In genomic region chr16:58225965-58226602, GRCh38 we compare ENCODE assay signal across 4 cellular contexts.
TF ChIP-seq lines count a peak whose summit lies in the region.

No MANE protein-coding gene starts in this region.

TF ChIP-seq in SK-N-SH, 30 proteins besides CTCF, POLR2A, EP300 and RAD21:
- TF ChIP-seq REST (IDR thresholded peaks at IDR 0.05; ENCODE audit: low read depth, low read length) (no peak), SIN3A (IDR thresholded peaks at IDR 0.05; ENCODE audit: borderline replicate concordance, low read depth, low read length) (no peak), USF1 (IDR thresholded peaks at IDR 0.05; ENCODE audit: borderline replicate concordance, low read depth) (peak; percentile 50; the same call in 1 of the 2 replicates)
- TF ChIP-seq, protein P1, sequence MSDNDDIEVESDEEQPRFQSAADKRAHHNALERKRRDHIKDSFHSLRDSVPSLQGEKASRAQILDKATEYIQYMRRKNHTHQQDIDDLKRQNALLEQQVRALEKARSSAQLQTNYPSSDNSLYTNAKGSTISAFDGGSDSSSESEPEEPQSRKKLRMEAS (IDR thresholded peaks at IDR 0.05; ENCODE audit: low read depth): no peak
TF ChIP-seq in SK-N-SH: peak in this region for 1.

TF ChIP-seq in SK-N-SH treated with all-trans-retinoic acid at 6 μM for 48 hours, 23 proteins besides CTCF, POLR2A, EP300 and RAD21:
- TF ChIP-seq, protein P2, sequence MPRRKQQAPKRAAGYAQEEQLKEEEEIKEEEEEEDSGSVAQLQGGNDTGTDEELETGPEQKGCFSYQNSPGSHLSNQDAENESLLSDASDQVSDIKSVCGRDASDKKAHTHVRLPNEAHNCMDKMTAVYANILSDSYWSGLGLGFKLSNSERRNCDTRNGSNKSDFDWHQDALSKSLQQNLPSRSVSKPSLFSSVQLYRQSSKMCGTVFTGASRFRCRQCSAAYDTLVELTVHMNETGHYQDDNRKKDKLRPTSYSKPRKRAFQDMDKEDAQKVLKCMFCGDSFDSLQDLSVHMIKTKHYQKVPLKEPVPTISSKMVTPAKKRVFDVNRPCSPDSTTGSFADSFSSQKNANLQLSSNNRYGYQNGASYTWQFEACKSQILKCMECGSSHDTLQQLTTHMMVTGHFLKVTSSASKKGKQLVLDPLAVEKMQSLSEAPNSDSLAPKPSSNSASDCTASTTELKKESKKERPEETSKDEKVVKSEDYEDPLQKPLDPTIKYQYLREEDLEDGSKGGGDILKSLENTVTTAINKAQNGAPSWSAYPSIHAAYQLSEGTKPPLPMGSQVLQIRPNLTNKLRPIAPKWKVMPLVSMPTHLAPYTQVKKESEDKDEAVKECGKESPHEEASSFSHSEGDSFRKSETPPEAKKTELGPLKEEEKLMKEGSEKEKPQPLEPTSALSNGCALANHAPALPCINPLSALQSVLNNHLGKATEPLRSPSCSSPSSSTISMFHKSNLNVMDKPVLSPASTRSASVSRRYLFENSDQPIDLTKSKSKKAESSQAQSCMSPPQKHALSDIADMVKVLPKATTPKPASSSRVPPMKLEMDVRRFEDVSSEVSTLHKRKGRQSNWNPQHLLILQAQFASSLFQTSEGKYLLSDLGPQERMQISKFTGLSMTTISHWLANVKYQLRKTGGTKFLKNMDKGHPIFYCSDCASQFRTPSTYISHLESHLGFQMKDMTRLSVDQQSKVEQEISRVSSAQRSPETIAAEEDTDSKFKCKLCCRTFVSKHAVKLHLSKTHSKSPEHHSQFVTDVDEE (CRISPR knock-in tag; IDR thresholded peaks at IDR 0.05): no peak

TF ChIP-seq in IMR-90, 13 proteins besides CTCF, POLR2A, EP300 and RAD21:
- TF ChIP-seq RFX5 (IDR thresholded peaks at IDR 0.05; ENCODE audit: low read depth, low read length) (no peak), CHD1 (IDR thresholded peaks at IDR 0.05; ENCODE audit: low read depth, low read length) (no peak), NFE2L2 (IDR thresholded peaks at IDR 0.05; ENCODE audit: low read depth, low read length) (no peak), MXI1 (IDR thresholded peaks at IDR 0.05; ENCODE audit: borderline replicate concordance, low read depth, low read length) (no peak), ELK1 (IDR thresholded peaks at IDR 0.05; ENCODE audit: borderline replicate concordance, low read depth, low read length) (no peak), BHLHE40 (IDR thresholded peaks at IDR 0.05; ENCODE audit: low read depth, low read length) (no peak), CEBPB (IDR thresholded peaks at IDR 0.05; ENCODE audit: low read depth, low read length) (no peak), RCOR1 (IDR thresholded peaks at IDR 0.05; ENCODE audit: insufficient replicate concordance, low read length) (no peak), FOS (IDR thresholded peaks at IDR 0.05; ENCODE audit: low read depth, low read length) (no peak), USF2 (IDR thresholded peaks at IDR 0.05; ENCODE audit: low read depth, low read length) (no peak), MAZ (IDR thresholded peaks at IDR 0.05; ENCODE audit: borderline replicate concordance, low read depth, low read length) (no peak), SMC3 (IDR thresholded peaks at IDR 0.05; ENCODE audit: low read depth, low read length) (no peak), MAFK (IDR thresholded peaks at IDR 0.05; ENCODE audit: low read depth, low read length) (no peak)

TF ChIP-seq in H1, 55 proteins besides CTCF, POLR2A, EP300 and RAD21:
- no peak for TF ChIP-seq CHD1 (IDR thresholded peaks at IDR 0.05; ENCODE audit: low read depth, low read length)
- no peak for TF ChIP-seq SP1 (IDR thresholded peaks at IDR 0.05; ENCODE audit: low read depth, low read length)
- TF ChIP-seq CBX8 (IDR thresholded peaks at IDR 0.05; ENCODE audit: borderline replicate concordance, low read depth, low read length): no peak
- TF ChIP-seq CTBP2 (IDR thresholded peaks at IDR 0.05; ENCODE audit: borderline replicate concordance, insufficient read depth, insufficient read length, low read length): no peak
- no peak for TF ChIP-seq CHD2 (IDR thresholded peaks at IDR 0.05; ENCODE audit: low read length)
- TF ChIP-seq JUN (IDR thresholded peaks at IDR 0.05; ENCODE audit: low read depth, low read length): no peak
- no peak for TF ChIP-seq SAP30 (IDR thresholded peaks at IDR 0.05; ENCODE audit: insufficient read depth, insufficient replicate concordance, low read length)
- no peak for TF ChIP-seq SP4 (IDR thresholded peaks at IDR 0.05; ENCODE audit: low read length)
- no peak for TF ChIP-seq RNF2 (IDR thresholded peaks at IDR 0.05; ENCODE audit: borderline replicate concordance, low read depth, low read length, missing control alignments, poor library complexity, severe bottlenecking)
- TF ChIP-seq SIN3A (conservative IDR thresholded peaks at IDR 0.05 in 1 of 2, IDR thresholded peaks at IDR 0.05 in 1 of 2; ENCODE audit: low read depth in 1 of 2, low read length in 2 of 2): no peak
- no peak for TF ChIP-seq KDM5A (IDR thresholded peaks at IDR 0.05; ENCODE audit: low read length)
- TF ChIP-seq ZNF274 (IDR thresholded peaks at IDR 0.05; ENCODE audit: borderline replicate concordance, extremely low read depth, low read length): no peak
- TF ChIP-seq YY1 (IDR thresholded peaks at IDR 0.05; ENCODE audit: low read depth, low read length): no peak
